In genomic region chr11:121928597-121929580, GRCh38 we compare ENCODE assay signal across 1 cellular context.
TF ChIP-seq lines count a peak whose summit lies in the region.

No MANE protein-coding gene starts in this region.

TF ChIP-seq in HepG2, 621 proteins besides CTCF, POLR2A, EP300 and RAD21 (continued from another document and continues in another):
- no peak for TF ChIP-seq PBX3 (CRISPR knock-in tag; IDR thresholded peaks at IDR 0.05; ENCODE audit: borderline replicate concordance)
- no peak for TF ChIP-seq SMC3 (IDR thresholded peaks at IDR 0.05; ENCODE audit: low read length)
- TF ChIP-seq E2F1 (CRISPR knock-in tag; IDR thresholded peaks at IDR 0.05), result no peak
- no peak for TF ChIP-seq ZNF556 (CRISPR knock-in tag; IDR thresholded peaks at IDR 0.05; ENCODE audit: borderline replicate concordance)
- TF ChIP-seq, protein P1, sequence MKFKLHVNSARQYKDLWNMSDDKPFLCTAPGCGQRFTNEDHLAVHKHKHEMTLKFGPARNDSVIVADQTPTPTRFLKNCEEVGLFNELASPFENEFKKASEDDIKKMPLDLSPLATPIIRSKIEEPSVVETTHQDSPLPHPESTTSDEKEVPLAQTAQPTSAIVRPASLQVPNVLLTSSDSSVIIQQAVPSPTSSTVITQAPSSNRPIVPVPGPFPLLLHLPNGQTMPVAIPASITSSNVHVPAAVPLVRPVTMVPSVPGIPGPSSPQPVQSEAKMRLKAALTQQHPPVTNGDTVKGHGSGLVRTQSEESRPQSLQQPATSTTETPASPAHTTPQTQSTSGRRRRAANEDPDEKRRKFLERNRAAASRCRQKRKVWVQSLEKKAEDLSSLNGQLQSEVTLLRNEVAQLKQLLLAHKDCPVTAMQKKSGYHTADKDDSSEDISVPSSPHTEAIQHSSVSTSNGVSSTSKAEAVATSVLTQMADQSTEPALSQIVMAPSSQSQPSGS (CRISPR knock-in tag; IDR thresholded peaks at IDR 0.05), result 0 out of 2 replicates have a peak, but pooled peaks have one; percentile 37
- no peak for TF ChIP-seq RERE (CRISPR knock-in tag; IDR thresholded peaks at IDR 0.05; ENCODE audit: low read depth)
- TF ChIP-seq FOXO4 (CRISPR knock-in tag; conservative IDR thresholded peaks at IDR 0.05), result no peak
- TF ChIP-seq ASH2L (IDR thresholded peaks at IDR 0.05; ENCODE audit: insufficient read length, low read depth, low read length), result peak; percentile 71
- peak; percentile 50; the same call in 1 of the 2 replicates for TF ChIP-seq HOXA3 (CRISPR knock-in tag; IDR thresholded peaks at IDR 0.05)
- TF ChIP-seq ZEB1 (IDR thresholded peaks at IDR 0.05; ENCODE audit: insufficient replicate concordance, low read depth), result no peak
- no peak for TF ChIP-seq MTF1 (CRISPR knock-in tag; IDR thresholded peaks at IDR 0.05)
- TF ChIP-seq, protein P2, sequence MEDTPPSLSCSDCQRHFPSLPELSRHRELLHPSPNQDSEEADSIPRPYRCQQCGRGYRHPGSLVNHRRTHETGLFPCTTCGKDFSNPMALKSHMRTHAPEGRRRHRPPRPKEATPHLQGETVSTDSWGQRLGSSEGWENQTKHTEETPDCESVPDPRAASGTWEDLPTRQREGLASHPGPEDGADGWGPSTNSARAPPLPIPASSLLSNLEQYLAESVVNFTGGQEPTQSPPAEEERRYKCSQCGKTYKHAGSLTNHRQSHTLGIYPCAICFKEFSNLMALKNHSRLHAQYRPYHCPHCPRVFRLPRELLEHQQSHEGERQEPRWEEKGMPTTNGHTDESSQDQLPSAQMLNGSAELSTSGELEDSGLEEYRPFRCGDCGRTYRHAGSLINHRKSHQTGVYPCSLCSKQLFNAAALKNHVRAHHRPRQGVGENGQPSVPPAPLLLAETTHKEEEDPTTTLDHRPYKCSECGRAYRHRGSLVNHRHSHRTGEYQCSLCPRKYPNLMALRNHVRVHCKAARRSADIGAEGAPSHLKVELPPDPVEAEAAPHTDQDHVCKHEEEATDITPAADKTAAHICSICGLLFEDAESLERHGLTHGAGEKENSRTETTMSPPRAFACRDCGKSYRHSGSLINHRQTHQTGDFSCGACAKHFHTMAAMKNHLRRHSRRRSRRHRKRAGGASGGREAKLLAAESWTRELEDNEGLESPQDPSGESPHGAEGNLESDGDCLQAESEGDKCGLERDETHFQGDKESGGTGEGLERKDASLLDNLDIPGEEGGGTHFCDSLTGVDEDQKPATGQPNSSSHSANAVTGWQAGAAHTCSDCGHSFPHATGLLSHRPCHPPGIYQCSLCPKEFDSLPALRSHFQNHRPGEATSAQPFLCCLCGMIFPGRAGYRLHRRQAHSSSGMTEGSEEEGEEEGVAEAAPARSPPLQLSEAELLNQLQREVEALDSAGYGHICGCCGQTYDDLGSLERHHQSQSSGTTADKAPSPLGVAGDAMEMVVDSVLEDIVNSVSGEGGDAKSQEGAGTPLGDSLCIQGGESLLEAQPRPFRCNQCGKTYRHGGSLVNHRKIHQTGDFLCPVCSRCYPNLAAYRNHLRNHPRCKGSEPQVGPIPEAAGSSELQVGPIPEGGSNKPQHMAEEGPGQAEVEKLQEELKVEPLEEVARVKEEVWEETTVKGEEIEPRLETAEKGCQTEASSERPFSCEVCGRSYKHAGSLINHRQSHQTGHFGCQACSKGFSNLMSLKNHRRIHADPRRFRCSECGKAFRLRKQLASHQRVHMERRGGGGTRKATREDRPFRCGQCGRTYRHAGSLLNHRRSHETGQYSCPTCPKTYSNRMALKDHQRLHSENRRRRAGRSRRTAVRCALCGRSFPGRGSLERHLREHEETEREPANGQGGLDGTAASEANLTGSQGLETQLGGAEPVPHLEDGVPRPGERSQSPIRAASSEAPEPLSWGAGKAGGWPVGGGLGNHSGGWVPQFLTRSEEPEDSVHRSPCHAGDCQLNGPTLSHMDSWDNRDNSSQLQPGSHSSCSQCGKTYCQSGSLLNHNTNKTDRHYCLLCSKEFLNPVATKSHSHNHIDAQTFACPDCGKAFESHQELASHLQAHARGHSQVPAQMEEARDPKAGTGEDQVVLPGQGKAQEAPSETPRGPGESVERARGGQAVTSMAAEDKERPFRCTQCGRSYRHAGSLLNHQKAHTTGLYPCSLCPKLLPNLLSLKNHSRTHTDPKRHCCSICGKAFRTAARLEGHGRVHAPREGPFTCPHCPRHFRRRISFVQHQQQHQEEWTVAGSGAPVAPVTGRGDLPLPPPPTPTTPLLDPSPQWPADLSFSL (CRISPR knock-in tag; IDR thresholded peaks at IDR 0.05), result no peak
- TF ChIP-seq ZNF703 (CRISPR knock-in tag; IDR thresholded peaks at IDR 0.05; ENCODE audit: borderline replicate concordance), result no peak
- TF ChIP-seq ZNF12 (CRISPR knock-in tag; IDR thresholded peaks at IDR 0.05), result no peak
- TF ChIP-seq ZNF720 (CRISPR knock-in tag; IDR thresholded peaks at IDR 0.05), result no peak
- TF ChIP-seq ZNF605 (CRISPR knock-in tag; IDR thresholded peaks at IDR 0.05), result no peak
- TF ChIP-seq ZNF678 (CRISPR knock-in tag; IDR thresholded peaks at IDR 0.05), result no peak
- no peak for TF ChIP-seq ZNF101 (CRISPR knock-in tag; IDR thresholded peaks at IDR 0.05; ENCODE audit: borderline replicate concordance, low read depth)
- TF ChIP-seq ZBTB1 (CRISPR knock-in tag; IDR thresholded peaks at IDR 0.05; ENCODE audit: borderline replicate concordance), result no peak
- no peak for TF ChIP-seq ZNF598 (CRISPR knock-in tag; IDR thresholded peaks at IDR 0.05; ENCODE audit: borderline replicate concordance)
- no peak for TF ChIP-seq FLYWCH1 (CRISPR knock-in tag; IDR thresholded peaks at IDR 0.05)
- TF ChIP-seq CCAR2 (optimal IDR thresholded peaks at IDR 0.05; ENCODE audit: low read depth, low read length), result no peak
- TF ChIP-seq ZNF775 (CRISPR knock-in tag; IDR thresholded peaks at IDR 0.05; ENCODE audit: borderline replicate concordance), result no peak
- TF ChIP-seq ZBTB40 (IDR thresholded peaks at IDR 0.05), result no peak
- no peak for TF ChIP-seq ZBTB40 (CRISPR knock-in tag; IDR thresholded peaks at IDR 0.05)
- TF ChIP-seq FOXA1 (IDR thresholded peaks at IDR 0.05), result no peak
- no peak for TF ChIP-seq FOXA1 (CRISPR knock-in tag; IDR thresholded peaks at IDR 0.05)
- no peak for TF ChIP-seq ZNF17 (CRISPR knock-in tag; IDR thresholded peaks at IDR 0.05)
